ENCODE assay signal across 25 cellular contexts in genomic region chr20:10110151-10110550, GRCh38.
DNase-seq lines count a peak whose midpoint lies in the region; ATAC-seq, FAIRE-seq and TF ChIP-seq lines count a peak whose summit lies in the region.
"Had no signal": no experiment of that assay in that cellular context is flagged by ENCODE, and none has a peak within 500 bp of the region (broad histone marks: within the 10 kb centered on the region; RNA-seq: fewer than 3 reads in every experiment).

No MANE protein-coding gene starts in this region.

- H3K27ac Mint-ChIP-seq in activated CD4-positive, alpha-beta T cell treated with anti-CD3 and anti-CD28 coated beads, Interleukin-2, amount 10 ng/mL, durations not matched to agents 7 days and 5 days = no peak overlapping the region
- H3K27ac Mint-ChIP-seq: activated CD4-positive, alpha-beta memory T cell treated with anti-CD3 and anti-CD28 coated beads for 36 hours; activated naive CD4-positive, alpha-beta T cell treated with anti-CD3 and anti-CD28 coated beads, Interleukin-2, amount 50 U/mL, for 24 hours; stimulated activated naive B cell treated with anti-CD40 and anti-IgM and Interleukin-4, amounts not matched to agents 10 μg/mL and 1 μg/mL and 100 μg/mL, for 72 hours; WTC11 had no signal

- FAIRE-seq in keratinocyte (lab: Jason Lieb, UNC) = peak; percentile 99

- POLR2A ChIA-PET in activated CD4-positive, alpha-beta T cell treated with anti-CD3 and anti-CD28 coated beads, Interleukin-2, amount 10 ng/mL, durations not matched to agents 7 days and 5 days (lab: Charles Lee) = no interaction called here

- H3K27me3 ChIP-seq in BLaER1 treated with 17β-estradiol and CSF1 and Interleukin-3, amounts not matched to agents 10 nM and 100 nM = no peaks in the 10 kb centered on the region
- H3K27me3 ChIP-seq in keratinocyte (ENCODE audit: control insufficient read depth, extremely low read depth, insufficient read depth, low read length) = no peaks in the 10 kb centered on the region
- H3K27me3 ChIP-seq: ascending aorta, esophagus squamous epithelium, left lung, SJCRH30, thyroid gland had no signal

- dilution Hi-C loops in keratinocyte (cut with MboI; ENCODE audit: extremely low pct_ligation_motif_present, low sequenced_read_pairs) = no loop called here

- peak overlapping the region in 4 of 11 experiments; percentile 58 to 74 (median 64); a peak in 3 of 22 replicates for H3K27ac ChIP-seq in BLaER1 treated with 17β-estradiol and CSF1 and Interleukin-3, amounts not matched to agents 10 nM and 100 nM
- no peak overlapping the region for H3K27ac ChIP-seq in keratinocyte (ENCODE audit: control insufficient read depth, insufficient read depth, low read length)
- H3K27ac ChIP-seq: ascending aorta, esophagus squamous epithelium, left lung, SJCRH30, thyroid gland had no signal

- CTCF ChIA-PET in activated CD4-positive, alpha-beta T cell treated with anti-CD3 and anti-CD28 coated beads, Interleukin-2, amount 10 ng/mL, durations not matched to agents 7 days and 5 days (lab: Charles Lee) = interaction anchor here (0.6 kb wide), 1 partner anchor 550 kb away, joined by 4 read pairs; no protein-coding TSS in a partner anchor

- no peaks in the 10 kb centered on the region for H3K36me3 ChIP-seq in BLaER1 treated with 17β-estradiol and CSF1 and Interleukin-3, amounts not matched to agents 10 nM and 100 nM
- no peaks in the 10 kb centered on the region for H3K36me3 ChIP-seq in keratinocyte (ENCODE audit: control insufficient read depth in 2 of 2, extremely low read depth in 1 of 2, insufficient read depth in 2 of 2, low read length in 2 of 2)
- H3K36me3 ChIP-seq: ascending aorta, esophagus squamous epithelium, left lung, SJCRH30, thyroid gland had no signal

- H3K36me3 Mint-ChIP-seq in activated CD4-positive, alpha-beta T cell treated with anti-CD3 and anti-CD28 coated beads, Interleukin-2, amount 10 ng/mL, durations not matched to agents 7 days and 5 days (ENCODE audit: low read depth) = no peaks in the 10 kb centered on the region
- H3K36me3 Mint-ChIP-seq: activated CD4-positive, alpha-beta memory T cell treated with anti-CD3 and anti-CD28 coated beads for 36 hours; activated naive CD4-positive, alpha-beta T cell treated with anti-CD3 and anti-CD28 coated beads, Interleukin-2, amount 50 U/mL, for 24 hours; WTC11 had no signal

- peaks cover 9 to 56% (median 36%) of the 10 kb centered on the region in 10 experiments for H3K4me1 ChIP-seq in BLaER1 treated with 17β-estradiol and CSF1 and Interleukin-3, amounts not matched to agents 10 nM and 100 nM
- H3K4me1 ChIP-seq in keratinocyte (ENCODE audit: control insufficient read depth, extremely low read depth, insufficient read depth, low read length) = peaks cover 31% of the 10 kb centered on the region
- H3K4me1 ChIP-seq: ascending aorta, esophagus squamous epithelium, left lung, SJCRH30, thyroid gland had no signal

- TF ChIP-seq CTCF in astrocyte of the cerebellum (IDR thresholded peaks at IDR 0.05; ENCODE audit: low read depth, low read length, missing control alignments) (no peak), keratinocyte (optimal IDR thresholded peaks at IDR 0.05 in 1 of 3, IDR thresholded peaks at IDR 0.05 in 1 of 3, conservative IDR thresholded peaks at IDR 0.05 in 1 of 3; ENCODE audit: extremely low read depth in 1 of 3, insufficient read depth in 2 of 3, low read length in 3 of 3) (no peak)

- no peak for ATAC-seq in left ventricle myocardium superior
- no peak for ATAC-seq in HG03159 (IDR thresholded peaks at IDR 0.05; ENCODE audit: unreplicated experiment)
- no peak for ATAC-seq in GM21367 (IDR thresholded peaks at IDR 0.05; ENCODE audit: unreplicated experiment)
- ATAC-seq: left lung; stimulated activated naive B cell treated with anti-CD40 and anti-IgM and Interleukin-4, amounts not matched to agents 10 μg/mL and 1 μg/mL and 100 μg/mL, for 72 hours; WTC11 had no signal

- no peaks in the 10 kb centered on the region for H4K20me1 ChIP-seq in BLaER1 treated with 17β-estradiol and CSF1 and Interleukin-3, amounts not matched to agents 10 nM and 100 nM
- no peaks in the 10 kb centered on the region for H4K20me1 ChIP-seq in keratinocyte (ENCODE audit: control insufficient read depth, extremely low read depth, insufficient read depth, low read length)

- peak overlapping the region in 1 of 11 experiments; percentile 31; a peak in 1 of 22 replicates for H3K9ac ChIP-seq in BLaER1 treated with 17β-estradiol and CSF1 and Interleukin-3, amounts not matched to agents 10 nM and 100 nM
- no peak overlapping the region for H3K9ac ChIP-seq in keratinocyte (ENCODE audit: control insufficient read depth, extremely low read depth, insufficient read depth, low read length)

- intact Hi-C loops in left ventricle myocardium superior (cut with micrococcal nuclease) = no loop called here

- peak overlapping the region in 8 of 11 experiments; percentile 59 to 85 (median 78); a peak in 17 of 22 replicates for H3K4me2 ChIP-seq in BLaER1 treated with 17β-estradiol and CSF1 and Interleukin-3, amounts not matched to agents 10 nM and 100 nM
- H3K4me2 ChIP-seq in keratinocyte (ENCODE audit: control insufficient read depth, extremely low read depth, insufficient read depth, low read depth, low read length) = no peak overlapping the region

- in situ Hi-C loops in astrocyte of the cerebellum (cut with HindIII; ENCODE audit: low sequenced_read_pairs) = no loop called here

- no peaks in the 10 kb centered on the region for H3K79me2 ChIP-seq in keratinocyte (ENCODE audit: control insufficient read depth, insufficient read depth, low read length)

- no peak overlapping the region for H3K4me3 ChIP-seq in BLaER1 treated with 17β-estradiol and CSF1 and Interleukin-3, amounts not matched to agents 10 nM and 100 nM
- H3K4me3 ChIP-seq in astrocyte of the cerebellum (ENCODE audit: low read depth, low read length) (no peak overlapping the region), keratinocyte (ENCODE audit: control insufficient read depth in 2 of 3, extremely low read depth in 1 of 3, insufficient read depth in 2 of 3, low read depth in 1 of 3, low read length in 3 of 3) (no peak overlapping the region)
- H3K4me3 ChIP-seq: ascending aorta, esophagus squamous epithelium, left lung, SJCRH30, thyroid gland had no signal

- peaks cover 4% of the 10 kb centered on the region for H3K4me1 Mint-ChIP-seq in activated CD4-positive, alpha-beta T cell treated with anti-CD3 and anti-CD28 coated beads, Interleukin-2, amount 10 ng/mL, durations not matched to agents 7 days and 5 days
- H3K4me1 Mint-ChIP-seq: activated naive CD4-positive, alpha-beta T cell treated with anti-CD3 and anti-CD28 coated beads, Interleukin-2, amount 50 U/mL, for 24 hours; WTC11 had no signal

- no peaks in the 10 kb centered on the region for H3K9me1 ChIP-seq in keratinocyte (ENCODE audit: control insufficient read depth, extremely low read depth, insufficient read depth, low read length)

- H3K4me3 Mint-ChIP-seq in activated CD4-positive, alpha-beta T cell treated with anti-CD3 and anti-CD28 coated beads, Interleukin-2, amount 10 ng/mL, durations not matched to agents 7 days and 5 days = no peak overlapping the region
- H3K4me3 Mint-ChIP-seq: activated CD4-positive, alpha-beta memory T cell treated with anti-CD3 and anti-CD28 coated beads for 36 hours; activated naive CD4-positive, alpha-beta T cell treated with anti-CD3 and anti-CD28 coated beads, Interleukin-2, amount 50 U/mL, for 24 hours; stimulated activated naive B cell treated with anti-CD40 and anti-IgM and Interleukin-4, amounts not matched to agents 10 μg/mL and 1 μg/mL and 100 μg/mL, for 72 hours; WTC11 had no signal

- no peak overlapping the region for H2AFZ ChIP-seq in keratinocyte (ENCODE audit: control insufficient read depth, low read length)

- peaks cover 0 to 6% (median 3%) of the 10 kb centered on the region in 11 experiments; a peak in 2 of 22 replicates for H3K9me3 ChIP-seq in BLaER1 treated with 17β-estradiol and CSF1 and Interleukin-3, amounts not matched to agents 10 nM and 100 nM (replicated peaks in 1 of 11)
- no peaks in the 10 kb centered on the region for H3K9me3 ChIP-seq in keratinocyte (ENCODE audit: control insufficient read depth, low read depth, low read length)
- H3K9me3 ChIP-seq: ascending aorta, esophagus squamous epithelium, SJCRH30, thyroid gland had no signal

- DNase-seq in LHCN-M2 (ENCODE audit: low read depth) = peak; percentile 71
- peak; percentile 38 for DNase-seq in astrocyte of the cerebellum (ENCODE audit: low read depth)
- peak; percentile 48 for DNase-seq in keratinocyte (ENCODE audit: low read depth, low spot score)
- no peak for DNase-seq in left ventricle myocardium superior
- DNase-seq in activated CD4-positive, alpha-beta T cell treated with anti-CD3 and anti-CD28 coated beads, Interleukin-2, amount 10 ng/mL, durations not matched to agents 7 days and 5 days = no peak
- DNase-seq: activated CD4-positive, alpha-beta memory T cell treated with anti-CD3 and anti-CD28 coated beads for 36 hours; DMS79; effector CD8-positive, alpha-beta T cell; esophagus squamous epithelium; left lung; NCI-H1436 treated with DMSO at 0.1 percent for 48 hours; NCI-H2171 treated with DMSO at 0.1 percent for 48 hours; NCI-H526 treated with DMSO at 0.1 percent for 48 hours; posterior cingulate gyrus; SJCRH30; stimulated activated CD4-positive, alpha-beta T cell treated with anti-CD3 and anti-CD28 coated beads, Interleukin-1b, Interleukin-23, amount 100 ng/mL, for 48 hours; stimulated activated naive B cell treated with anti-CD40 and anti-IgM and Interleukin-4, amounts not matched to agents 10 μg/mL and 1 μg/mL and 100 μg/mL, for 72 hours; T-helper 2 cell; thyroid gland had no signal

- no peaks in the 10 kb centered on the region for H3K27me3 Mint-ChIP-seq in activated CD4-positive, alpha-beta T cell treated with anti-CD3 and anti-CD28 coated beads, Interleukin-2, amount 10 ng/mL, durations not matched to agents 7 days and 5 days
- H3K27me3 Mint-ChIP-seq: activated CD4-positive, alpha-beta memory T cell treated with anti-CD3 and anti-CD28 coated beads for 36 hours; stimulated activated naive B cell treated with anti-CD40 and anti-IgM and Interleukin-4, amounts not matched to agents 10 μg/mL and 1 μg/mL and 100 μg/mL, for 72 hours had no signal

- no peaks in the 10 kb centered on the region for H3K9me3 Mint-ChIP-seq in activated CD4-positive, alpha-beta T cell treated with anti-CD3 and anti-CD28 coated beads, Interleukin-2, amount 10 ng/mL, durations not matched to agents 7 days and 5 days
- H3K9me3 Mint-ChIP-seq: WTC11 had no signal

Comparison
In these comparisons a context has a peak if more than half of its experiments do, and no peak if none do; other contexts are left out.
1. DNase-seq: peak in LHCN-M2 (single experiment), astrocyte of the cerebellum (single experiment) and keratinocyte (single experiment); none in left ventricle myocardium superior (single experiment) and activated CD4-positive, alpha-beta T cell treated with anti-CD3 and anti-CD28 coated beads, Interleukin-2, amount 10 ng/mL, durations not matched to agents 7 days and 5 days (single experiment).